31 cellular contexts compared by ENCODE assay signal in genomic region chr19:56148096-56148495, GRCh38. TPM values are rescaled to one million over a fixed set of nuclear protein-coding genes. Genes with fewer than 3 reads are reported as not detected.
"Had no signal": no experiment of that assay in that cellular context is flagged by ENCODE, and none has a peak within 500 bp of the region (broad histone marks: within the 10 kb centered on the region; RNA-seq: fewer than 3 reads in every experiment).

No MANE protein-coding gene starts in this region.

- H3K27me3 Mint-ChIP-seq: naive B cell; natural killer cell treated with Interleukin-12 subunit alpha and Interleukin-12 subunit beta and Interleukin-15 and Interleukin-18, amount 100 ng/mL, for 72 hours; type B pancreatic cell had no signal

- H3K27ac Mint-ChIP-seq: mesothelial cell of epicardium; natural killer cell treated with Interleukin-12 subunit alpha and Interleukin-12 subunit beta and Interleukin-15 and Interleukin-18, amount 100 ng/mL, for 72 hours; type B pancreatic cell had no signal

- H3K36me3 Mint-ChIP-seq: natural killer cell treated with Interleukin-12 subunit alpha and Interleukin-12 subunit beta and Interleukin-15 and Interleukin-18, amount 100 ng/mL, for 72 hours had no signal

- H3K4me3 Mint-ChIP-seq: mesothelial cell of epicardium; naive B cell; natural killer cell treated with Interleukin-12 subunit alpha and Interleukin-12 subunit beta and Interleukin-15 and Interleukin-18, amount 100 ng/mL, for 72 hours; type B pancreatic cell had no signal

- H3K9me3 Mint-ChIP-seq: mesothelial cell of epicardium; natural killer cell treated with Interleukin-12 subunit alpha and Interleukin-12 subunit beta and Interleukin-15 and Interleukin-18, amount 100 ng/mL, for 72 hours; neural crest cell; type B pancreatic cell had no signal

- H3K27me3 ChIP-seq: gastroesophageal sphincter, heart left ventricle, hepatocyte, spleen, testis, tibial artery had no signal

- H2AFZ ChIP-seq: hepatocyte had no signal

- DNase-seq: dermis blood vessel endothelial cell; effector memory CD4-positive, alpha-beta T cell; foreskin fibroblast; heart left ventricle; kidney; mesenchymal stem cell; mucosa of descending colon; naive B cell; psoas muscle; spleen; stimulated activated CD4-positive, alpha-beta T cell treated with anti-CD3 and anti-CD28 coated beads, Interleukin-4, amount 100 ng/mL, for 4 hours; stimulated activated naive CD4-positive, alpha-beta T cell; substantia nigra; tibial artery had no signal

- H3K9me3 ChIP-seq: gastroesophageal sphincter, heart left ventricle, mucosa of descending colon, psoas muscle, spleen, testis, tibial artery had no signal

- H3K4me2 ChIP-seq: hepatocyte had no signal

- FAIRE-seq: kidney had no signal

- H3K27ac ChIP-seq: coronary artery, gastroesophageal sphincter, heart left ventricle, hepatocyte, psoas muscle, skin epidermis, spleen, testis, tibial artery had no signal

- ATAC-seq: gastroesophageal sphincter, heart left ventricle, left lobe of liver, mucosa of descending colon, psoas muscle had no signal

- H3K4me3 ChIP-seq: coronary artery, gastroesophageal sphincter, heart left ventricle, hepatocyte, mucosa of descending colon, psoas muscle, skin epidermis, spleen, testis, tibial artery had no signal

RNA-seq across cellular contexts. Expression of gene GALP, which starts 27.7 kb away (rescaled TPM):
- total RNA-seq: dermis blood vessel endothelial cell; gastroesophageal sphincter; heart left ventricle; hepatocyte; kidney; left lobe of liver; lower leg skin; lung microvascular endothelial cell; mesothelial cell of epicardium; mucosa of descending colon; natural killer cell treated with Interleukin-12 subunit alpha and Interleukin-12 subunit beta and Interleukin-15 and Interleukin-18, amount 100 ng/mL, for 72 hours; osteocyte; psoas muscle; renal cortical epithelial cell; right cardiac atrium; spleen; testis; urinary bladder had no signal
- polyA plus RNA-seq: esophagus, heart left ventricle, hepatocyte, psoas muscle, right cardiac atrium, spleen, urinary bladder had no signal

RNA-seq across cellular contexts. Expression of gene ZSCAN5B, which starts 49.5 kb away (rescaled TPM):
- total RNA-seq: dermis blood vessel endothelial cell; gastroesophageal sphincter; heart left ventricle; hepatocyte; kidney; left lobe of liver; lower leg skin; lung microvascular endothelial cell; mucosa of descending colon; natural killer cell treated with Interleukin-12 subunit alpha and Interleukin-12 subunit beta and Interleukin-15 and Interleukin-18, amount 100 ng/mL, for 72 hours; neural crest cell; osteocyte; psoas muscle; renal cortical epithelial cell; right cardiac atrium; spleen; urinary bladder had no signal
- polyA plus RNA-seq: hepatocyte, right cardiac atrium, urinary bladder had no signal

RNA-seq across cellular contexts. Expression of gene ZSCAN5C, which starts 54.0 kb away (rescaled TPM):
- total RNA-seq: dermis blood vessel endothelial cell; gastroesophageal sphincter; heart left ventricle; hepatocyte; kidney; left lobe of liver; lower leg skin; lung microvascular endothelial cell; mesothelial cell of epicardium; mucosa of descending colon; natural killer cell treated with Interleukin-12 subunit alpha and Interleukin-12 subunit beta and Interleukin-15 and Interleukin-18, amount 100 ng/mL, for 72 hours; neural crest cell; osteocyte; psoas muscle; renal cortical epithelial cell; right cardiac atrium; spleen; urinary bladder had no signal
- polyA plus RNA-seq: esophagus, heart left ventricle, hepatocyte, psoas muscle, right cardiac atrium, spleen, urinary bladder had no signal
